In genomic region chr22:25573822-25574221, GRCh38 we compare ENCODE assay signal across 2 cellular contexts.
TF ChIP-seq lines count a peak whose summit lies in the region.

No MANE protein-coding gene starts in this region.

TF ChIP-seq in A549, 52 proteins besides CTCF, POLR2A, EP300 and RAD21:
- no peak for TF ChIP-seq MAX (IDR thresholded peaks at IDR 0.05)
- TF ChIP-seq E2F6 (IDR thresholded peaks at IDR 0.05; ENCODE audit: borderline replicate concordance, low read depth): no peak
- TF ChIP-seq BHLHE40 (IDR thresholded peaks at IDR 0.05; ENCODE audit: low read depth, low read length): no peak
- peak; percentile 38 for TF ChIP-seq MAFK (IDR thresholded peaks at IDR 0.05; ENCODE audit: partially characterized antibody)
- no peak for TF ChIP-seq HDAC2 (IDR thresholded peaks at IDR 0.05)
- no peak for TF ChIP-seq CHD4 (IDR thresholded peaks at IDR 0.05; ENCODE audit: borderline replicate concordance)

TF ChIP-seq in GM12878, 131 proteins besides CTCF, POLR2A, EP300 and RAD21:
- TF ChIP-seq ZBTB33 (IDR thresholded peaks at IDR 0.05) (no peak), PAX8 (IDR thresholded peaks at IDR 0.05) (no peak), POU2F2 (IDR thresholded peaks at IDR 0.05; ENCODE audit: borderline replicate concordance, low read depth, low read length) (no peak), IKZF2 (IDR thresholded peaks at IDR 0.05) (0 out of 4 replicates have a peak, but pooled peaks of 1 of the 2 experiments have one; percentile 22), FOXM1 (IDR thresholded peaks at IDR 0.05; ENCODE audit: low read depth, low read length) (no peak), POLR2AphosphoS2 (IDR thresholded peaks at IDR 0.05; ENCODE audit: low read depth, low read length) (no peak), RFX5 (IDR thresholded peaks at IDR 0.05; ENCODE audit: low read depth, low read length) (no peak), MTA2 (IDR thresholded peaks at IDR 0.05; ENCODE audit: low read depth) (no peak), SMARCA5 (IDR thresholded peaks at IDR 0.05) (no peak), CBX3 (IDR thresholded peaks at IDR 0.05; ENCODE audit: borderline replicate concordance, low read depth) (no peak), MLLT1 (IDR thresholded peaks at IDR 0.05) (peak; percentile 51)
